ENCODE assay signal across 24 cellular contexts in genomic region chr5:121982500-121983261, GRCh38. TPM values are rescaled to one million over a fixed set of nuclear protein-coding genes. Genes with fewer than 3 reads are reported as not detected.
A peak's percentile ranks its signal among the peaks of the same experiment; 100 is the strongest.
DNase-seq lines count a peak whose midpoint lies in the region; ATAC-seq, FAIRE-seq and TF ChIP-seq lines count a peak whose summit lies in the region.
"Had no signal": no experiment of that assay in that cellular context is flagged by ENCODE, and none has a peak within 500 bp of the region (broad histone marks: within the 10 kb centered on the region; RNA-seq: fewer than 3 reads in every experiment).

No MANE protein-coding gene starts in this region.

- in situ Hi-C loops in GM23248 (cut with MboI) = no loop called here

- peak; percentile 20 for DNase-seq in GM23248
- peak; percentile 61 for DNase-seq in fibroblast of gingiva (ENCODE audit: low read depth)
- no peak for DNase-seq in pancreas
- no peak for DNase-seq in cerebellum (ENCODE audit: low spot score)
- no peak for DNase-seq in activated T-cell treated with anti-CD3 and anti-CD28 coated beads for 4 hours
- DNase-seq in C1 segment of cervical spinal cord (lab: John Stamatoyannopoulos, UW) = no peak
- DNase-seq: activated CD4-positive, alpha-beta memory T cell treated with anti-CD3 and anti-CD28 coated beads for 36 hours; activated T-cell treated with anti-CD3 and anti-CD28 coated beads, Interleukin-2, amount 50 U/mL, for 24 hours; EL; left ventricle myocardium inferior; MV-4-11; NCI-H187 treated with DMSO at 0.1 percent for 48 hours; NCI-H446 treated with DMSO at 0.1 percent for 48 hours; right cardiac atrium; stimulated activated naive CD4-positive, alpha-beta T cell; T-cell; upper lobe of left lung; WERI-Rb-1 had no signal

- H4K20me1 ChIP-seq in GM23248 (ENCODE audit: insufficient read depth) = no peaks in the 10 kb centered on the region

- FAIRE-seq in pancreas (lab: Jason Lieb, UNC) = peak; percentile 60

- H3F3A ChIP-seq in GM23248 (ENCODE audit: insufficient read depth) = no peaks in the 10 kb centered on the region

- WGBS in GM23248 (ENCODE audit: low coverage in 1 of 2, low lambda C conversion rate in 2 of 2, missing lambda C conversion rate in 2 of 2), 2 experiments = 52 to 57% methylated on average over 2 of the region's 2 CpGs
- WGBS in pancreas, 2 donors = 86 to 87% methylated on average over 2 of the region's 2 CpGs

- H3K9ac ChIP-seq in GM23248 = no peak overlapping the region

- H3K9me3 ChIP-seq in GM23248 (ENCODE audit: low read depth) (no peaks in the 10 kb centered on the region), pancreas (no peaks in the 10 kb centered on the region)
- H3K9me3 ChIP-seq: HAP-1, left ventricle myocardium inferior, upper lobe of left lung had no signal

- H3K79me2 ChIP-seq in GM23248 (ENCODE audit: insufficient read depth) = peaks cover 31% of the 10 kb centered on the region

- H3K4me3 ChIP-seq in GM23248 (no peak overlapping the region), pancreas (no peak overlapping the region)
- H3K4me3 ChIP-seq: cardiac muscle cell, HAP-1, left ventricle myocardium inferior, upper lobe of left lung had no signal

- TF ChIP-seq CTCF in VCaP (conservative IDR thresholded peaks at IDR 0.05) (no peak), pancreas (IDR thresholded peaks at IDR 0.05) (no peak)

- H2AFZ ChIP-seq in GM23248 = no peak overlapping the region

- H3K4me1 ChIP-seq in GM23248 (ENCODE audit: insufficient read depth) (peaks cover 8% of the 10 kb centered on the region), pancreas (peaks cover 0 to 4% (median 0%) of the 10 kb centered on the region in 3 donors)

- H3K4me2 ChIP-seq in GM23248 (ENCODE audit: unreplicated experiment) = no peak overlapping the region

- intact Hi-C loops in pancreas (cut with DNase I) = no loop called here

- no peak for ATAC-seq in pancreas
- ATAC-seq in GM19467 (IDR thresholded peaks at IDR 0.05; ENCODE audit: unreplicated experiment) = no peak
- ATAC-seq: activated naive CD4-positive, alpha-beta T cell treated with anti-CD3 and anti-CD28 coated beads, Interleukin-2, amount 50 U/mL, for 72 hours; right cardiac atrium; Right ventricle myocardium inferior; T-cell had no signal

- H3K27me3 ChIP-seq in GM23248 (replicated peaks; ENCODE audit: insufficient read depth) (no peaks in the 10 kb centered on the region), pancreas (no peaks in the 10 kb centered on the region)
- H3K27me3 ChIP-seq: cardiac muscle cell, upper lobe of left lung had no signal

- no peaks in the 10 kb centered on the region for H3K9me2 ChIP-seq in GM23248 (ENCODE audit: insufficient read depth)

- no peaks in the 10 kb centered on the region for H3K36me3 ChIP-seq in GM23248 (ENCODE audit: low read depth)
- H3K36me3 ChIP-seq in pancreas = no peaks in the 10 kb centered on the region
- H3K36me3 ChIP-seq: cardiac muscle cell, WERI-Rb-1 had no signal

- H3K27ac ChIP-seq in GM23248 (no peak overlapping the region), VCaP (peak overlapping the region; percentile 79), pancreas (no peak overlapping the region)
- H3K27ac ChIP-seq: cardiac muscle cell, left ventricle myocardium inferior, WERI-Rb-1 had no signal

RNA-seq across cellular contexts. Expression of gene SRFBP1, which starts 20.9 kb away (rescaled TPM):
- total RNA-seq in GM23248 (2014; rRNA removed; shearing (Covaris generic)) = 9.2 and 10.2 TPM in 2 replicates
- polyA plus RNA-seq in GM23248 (2016; fragmentation: Nextera tagmentation; extraction: Ambion mirVana) (12.1 and 12.3 TPM in 2 replicates), pancreas (1 to 10 TPM; 1.2 to 2.4 TPM)
- total RNA-seq in pancreas (1 to 10 TPM; 2.5 to 7.3 (median 4.5) TPM), cerebellum (25.5 TPM)

Comparison
In these comparisons a context has a peak if more than half of its experiments do, and no peak if none do; other contexts are left out.
1. DNase-seq: peak in GM23248 (single experiment) and fibroblast of gingiva (single experiment); none in pancreas (0 of 6), cerebellum (single experiment), activated T-cell treated with anti-CD3 and anti-CD28 coated beads for 4 hours (single experiment) and C1 segment of cervical spinal cord (0 of 14).